In genomic region chr12:54112336-54112735, GRCh38 we compare ENCODE assay signal across 8 cellular contexts. TPM values are rescaled to one million over a fixed set of nuclear protein-coding genes. Genes with fewer than 3 reads are reported as not detected.
DNase-seq lines count a peak whose midpoint lies in the region; TF ChIP-seq lines count a peak whose summit lies in the region.
"Not testable (repeated sequence)": the region's sequence is repeated elsewhere in the genome, so short reads cannot be mapped to it uniquely, and the experiment has no call there.
"Had no signal": no experiment of that assay in that cellular context is flagged by ENCODE, and none has a peak within 500 bp of the region (broad histone marks: within the 10 kb centered on the region; RNA-seq: fewer than 3 reads in every experiment).

No MANE protein-coding gene starts in this region.

- not testable (repeated sequence) for H3K4me1 ChIP-seq in adrenal gland (replicated peaks in 1 of 2)

- H3K27ac ChIP-seq in adrenal gland, result not testable (repeated sequence)

- not testable (repeated sequence) for H3K9me3 ChIP-seq in adrenal gland (replicated peaks in 1 of 3)

- intact Hi-C loops in adrenal gland (cut with DNase I); cardiac septum (cut with DNase I): not testable (repeated sequence)

- not testable (repeated sequence) for H3K27me3 ChIP-seq in adrenal gland

- not testable (repeated sequence) for TF ChIP-seq CTCF in adrenal gland (IDR thresholded peaks at IDR 0.05)

- DNase-seq in DMS 273 (lab: John Stamatoyannopoulos, UW; ENCODE audit: unreplicated experiment) (peak; percentile 89), M059J (ENCODE audit: low read depth) (peak; percentile 24), NCI-H1694 (lab: John Stamatoyannopoulos, UW) (peak; percentile 81), NCI-H226 (peak; percentile 7), NCI-H524 treated with DMSO at 0.1 percent for 48 hours (lab: John Stamatoyannopoulos, UW) (peak; percentile 28), adrenal gland (peak; percentile 65 to 76 (median 73)), cardiac septum (ENCODE audit: low spot score) (peak; percentile 63)

- TF ChIP-seq POLR2A in adrenal gland (IDR thresholded peaks at IDR 0.05), result not testable (repeated sequence)

- H3K4me3 ChIP-seq in adrenal gland, result not testable (repeated sequence)

- WGBS in adrenal gland, 4 donors, result 27 to 42% (median 34%) methylated on average over 2 to 6 of the region's 6 CpGs

- not testable (repeated sequence) for H3K36me3 ChIP-seq in adrenal gland (replicated peaks in 1 of 2)

RNA-seq across cellular contexts. Expression of gene HOXC4, which starts 58.7 kb away (rescaled TPM):
- total RNA-seq in M059J (2014; rRNA removed; shearing (Covaris generic)), result 1.9 and 4.3 TPM in 2 replicates
- 1 to 10 TPM in 6 of 8 donors, under 1 TPM in 2; 0.78 to 7.4 (median 3.5) TPM for total RNA-seq in adrenal gland
- polyA plus RNA-seq in adrenal gland, result 1 to 10 TPM; 2.9 to 7.3 (median 3.0) TPM
- total RNA-seq in cardiac septum, result not detected
- total RNA-seq: HepG2 had no signal
- polyA plus RNA-seq: HepG2 had no signal

Comparison
In these comparisons a context has a peak if more than half of its experiments do, and no peak if none do; other contexts are left out.
1. DNase-seq: peak in every context shown above with its lines; median percentile 89 in DMS 273; 81 in NCI-H1694; 73 in adrenal gland; 63 in cardiac septum; 28 in NCI-H524 treated with DMSO at 0.1 percent for 48 hours; 24 in M059J; 7 in NCI-H226.